12 cellular contexts compared by ENCODE assay signal in genomic region chrX:71912156-71912555, GRCh38. TPM values are rescaled to one million over a fixed set of nuclear protein-coding genes. Genes with fewer than 3 reads are reported as not detected.
A peak's percentile ranks its signal among the peaks of the same experiment; 100 is the strongest.
DNase-seq lines count a peak whose midpoint lies in the region; ATAC-seq and TF ChIP-seq lines count a peak whose summit lies in the region.
"Had no signal": no experiment of that assay in that cellular context is flagged by ENCODE, and none has a peak within 500 bp of the region (broad histone marks: within the 10 kb centered on the region; RNA-seq: fewer than 3 reads in every experiment).

No MANE protein-coding gene starts in this region.

- peak overlapping the region; percentile 84 for H3K4me3 Mint-ChIP-seq in endothelial cell (ENCODE audit: unreplicated experiment)
- H3K4me3 Mint-ChIP-seq: activated CD4-positive, alpha-beta T cell treated with anti-CD3 and anti-CD28 coated beads, Interleukin-2, amount 10 ng/mL, durations not matched to agents 7 days and 5 days had no signal

- no peak for ATAC-seq in HG02642 (IDR thresholded peaks at IDR 0.05; ENCODE audit: poor library complexity, unreplicated experiment)

- H3K4me1 ChIP-seq in muscle layer of duodenum (ENCODE audit: control insufficient read depth in 1 of 2, insufficient read depth in 2 of 2, low read length in 2 of 2) (peaks cover 0 to 4% of the 10 kb centered on the region in 2 donors), tibial artery (peaks cover 0 to 5% (median 0%) of the 10 kb centered on the region in 4 donors)

- H3K27me3 ChIP-seq in muscle layer of duodenum (ENCODE audit: low read depth, low read length) (no peaks in the 10 kb centered on the region), tibial artery (peaks cover 0 to 12% of the 10 kb centered on the region in 2 donors)

- TF ChIP-seq CTCF in endothelial cell (IDR thresholded peaks at IDR 0.05; ENCODE audit: unreplicated experiment) (no peak), tibial artery (IDR thresholded peaks at IDR 0.05) (no peak)

- no peaks in the 10 kb centered on the region for H3K36me3 Mint-ChIP-seq in endothelial cell (ENCODE audit: low read depth, unreplicated experiment)

- intact Hi-C loops in tibial artery (cut with DNase I; ENCODE audit: low total_unique reads), result no loop called here

- no peaks in the 10 kb centered on the region for H3K9me3 ChIP-seq in muscle layer of duodenum (ENCODE audit: control insufficient read depth in 1 of 2, low read length in 2 of 2)
- H3K9me3 ChIP-seq in tibial artery, result no peaks in the 10 kb centered on the region

- H3K4me3 ChIP-seq in muscle layer of duodenum (ENCODE audit: low read depth in 1 of 2, low read length in 2 of 2), result peak overlapping the region; percentile 30 to 61
- peak overlapping the region; percentile 45 to 50 for H3K4me3 ChIP-seq in tibial artery

- H3K9me3 Mint-ChIP-seq in endothelial cell (ENCODE audit: unreplicated experiment), result no peaks in the 10 kb centered on the region
- H3K9me3 Mint-ChIP-seq: activated CD4-positive, alpha-beta T cell treated with anti-CD3 and anti-CD28 coated beads, Interleukin-2, amount 10 ng/mL, durations not matched to agents 7 days and 5 days had no signal

- no peak overlapping the region for H3K27ac Mint-ChIP-seq in endothelial cell (ENCODE audit: unreplicated experiment)
- H3K27ac Mint-ChIP-seq: activated CD4-positive, alpha-beta T cell treated with anti-CD3 and anti-CD28 coated beads, Interleukin-2, amount 10 ng/mL, durations not matched to agents 7 days and 5 days had no signal

- H3K36me3 ChIP-seq in muscle layer of duodenum (ENCODE audit: control insufficient read depth in 1 of 2, insufficient read depth in 2 of 2, low read length in 2 of 2) (no peaks in the 10 kb centered on the region), tibial artery (no peaks in the 10 kb centered on the region)

- H3K4me1 Mint-ChIP-seq in endothelial cell (ENCODE audit: unreplicated experiment), result peaks cover under 1% of the 10 kb centered on the region

- H3K27me3 Mint-ChIP-seq in endothelial cell (ENCODE audit: unreplicated experiment), result no peaks in the 10 kb centered on the region

- H3K27ac ChIP-seq in muscle layer of duodenum (ENCODE audit: low read length) (no peak overlapping the region), tibial artery (no peak overlapping the region)
- H3K27ac ChIP-seq: KMS-11 had no signal

- peak; percentile 6 for DNase-seq in DMS53 (lab: John Stamatoyannopoulos, UW)
- no peak for DNase-seq in DMS53 treated with DMSO at 0.1 percent for 48 hours (lab: John Stamatoyannopoulos, UW; ENCODE audit: unreplicated experiment)
- DNase-seq in endothelial cell (ENCODE audit: low spot score), result no peak
- no peak for DNase-seq in tibial artery
- no peak for DNase-seq in activated naive CD4-positive, alpha-beta T cell (lab: John Stamatoyannopoulos, UW)
- no peak for DNase-seq in amygdala (lab: John Stamatoyannopoulos, UW)
- DNase-seq: 8988T; activated CD4-positive, alpha-beta T cell treated with anti-CD3 and anti-CD28 coated beads, Interleukin-2, amount 10 ng/mL, durations not matched to agents 7 days and 5 days; NCI-H1930 had no signal

RNA-seq across cellular contexts. Expression of gene NHSL2, which starts 1.5 kb away (rescaled TPM):
- 57.6 TPM for total RNA-seq in endothelial cell (ENCODE audit: unreplicated experiment)
